ENCODE assay signal across 9 cellular contexts in the genomic region with DNA sequence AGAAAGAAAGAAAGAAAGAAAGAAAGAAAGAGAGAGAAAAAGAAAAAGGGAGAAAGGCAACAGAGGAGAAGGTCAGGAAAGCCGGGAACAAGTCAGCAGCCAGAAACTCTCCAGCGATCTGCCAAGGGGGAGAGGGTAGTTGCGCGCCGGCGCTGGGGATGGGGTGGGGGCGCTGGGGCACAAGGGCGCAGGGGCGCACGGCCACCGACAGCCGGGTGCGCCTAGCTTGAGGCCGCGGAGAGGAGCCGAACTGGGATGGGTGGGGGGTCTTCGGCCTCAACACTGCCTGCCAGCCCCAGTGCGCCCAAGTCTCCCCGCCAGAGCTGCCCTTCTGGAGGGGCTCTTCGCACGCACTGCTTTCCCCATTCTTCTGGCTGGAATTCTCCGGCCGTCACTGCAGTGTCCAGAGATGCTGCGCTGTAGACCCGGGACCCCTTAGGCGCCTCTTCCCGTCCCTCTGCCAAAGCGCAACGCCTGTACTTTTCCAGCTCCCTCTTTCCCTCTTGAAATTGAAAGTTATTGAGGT. TPM values are rescaled to one million over a fixed set of nuclear protein-coding genes. Genes with fewer than 3 reads are reported as not detected.
DNase-seq lines count a peak whose midpoint lies in the region; ATAC-seq and TF ChIP-seq lines count a peak whose summit lies in the region.
"Had no signal": no experiment of that assay in that cellular context is flagged by ENCODE, and none has a peak within 500 bp of the region (broad histone marks: within the 10 kb centered on the region; RNA-seq: fewer than 3 reads in every experiment).

No MANE protein-coding gene starts in this region.

- CTCF ChIA-PET in PC-3 (lab: Charles Lee): no interaction called here

- no peaks in the 10 kb centered on the region for H3K9me2 ChIP-seq in PC-3 (replicated peaks; ENCODE audit: low read length)

- peaks cover 82% of the 10 kb centered on the region for H3K27me3 Mint-ChIP-seq in T-helper 1 cell treated with Interleukin-12 subunit alpha and Interleukin-12 subunit beta and Interleukin-4 antibody, amounts not matched to agents 30 μg/mL and 1 μg/mL, for 36 hours (ENCODE audit: low read depth)
- H3K27me3 Mint-ChIP-seq in activated T-helper 1 cell treated with anti-CD3 and anti-CD28 coated beads, Interleukin-12 subunit alpha, Interleukin-12 subunit beta, Interleukin-2, Interleukin-4 antibody, amounts not matched to agents 30 ng/mL and 10 ng/mL and 1 ng/mL, durations not matched to agents 14 hours and 24 hours and 36 hours (ENCODE audit: insufficient read depth): peaks cover 67% of the 10 kb centered on the region
- peaks cover 70% of the 10 kb centered on the region for H3K27me3 Mint-ChIP-seq in stimulated activated naive CD8-positive, alpha-beta T cell treated with anti-CD3 and anti-CD28 coated beads, Interleukin-15, amount 100 ng/mL, for 72 hours

- no peaks in the 10 kb centered on the region for H4K20me1 ChIP-seq in PC-3 (ENCODE audit: low read length)

- TF ChIP-seq CTCF in PC-3 (conservative IDR thresholded peaks at IDR 0.05; ENCODE audit: low read depth, low read length): no peak

- peak overlapping the region; percentile 62 for H3K4me3 Mint-ChIP-seq in T-helper 1 cell treated with Interleukin-12 subunit alpha and Interleukin-12 subunit beta and Interleukin-4 antibody, amounts not matched to agents 30 μg/mL and 1 μg/mL, for 36 hours
- peak overlapping the region; percentile 42 for H3K4me3 Mint-ChIP-seq in activated T-helper 1 cell treated with anti-CD3 and anti-CD28 coated beads, Interleukin-12 subunit alpha, Interleukin-12 subunit beta, Interleukin-2, Interleukin-4 antibody, amounts not matched to agents 30 ng/mL and 10 ng/mL and 1 ng/mL, durations not matched to agents 14 hours and 24 hours and 36 hours
- peak overlapping the region; percentile 59 to 64 for H3K4me3 Mint-ChIP-seq in stimulated activated naive CD8-positive, alpha-beta T cell treated with anti-CD3 and anti-CD28 coated beads, Interleukin-15, amount 100 ng/mL, for 72 hours

- no peak overlapping the region for H2AFZ ChIP-seq in PC-3 (ENCODE audit: low read length)

- no peaks in the 10 kb centered on the region; the same call in 1 of the 2 replicates for H3K4me1 ChIP-seq in PC-3 (ENCODE audit: insufficient read depth, low read length)

- H3K9me3 Mint-ChIP-seq in T-helper 1 cell treated with Interleukin-12 subunit alpha and Interleukin-12 subunit beta and Interleukin-4 antibody, amounts not matched to agents 30 μg/mL and 1 μg/mL, for 36 hours: no peaks in the 10 kb centered on the region
- no peaks in the 10 kb centered on the region for H3K9me3 Mint-ChIP-seq in activated T-helper 1 cell treated with anti-CD3 and anti-CD28 coated beads, Interleukin-12 subunit alpha, Interleukin-12 subunit beta, Interleukin-2, Interleukin-4 antibody, amounts not matched to agents 30 ng/mL and 10 ng/mL and 1 ng/mL, durations not matched to agents 14 hours and 24 hours and 36 hours
- no peaks in the 10 kb centered on the region for H3K9me3 Mint-ChIP-seq in stimulated activated naive CD8-positive, alpha-beta T cell treated with anti-CD3 and anti-CD28 coated beads, Interleukin-15, amount 100 ng/mL, for 72 hours

- H3K27ac ChIP-seq in PC-3 (ENCODE audit: low read length): no peak overlapping the region

- no peak for ATAC-seq in stimulated activated naive CD8-positive, alpha-beta T cell treated with anti-CD3 and anti-CD28 coated beads, Interleukin-15, amount 100 ng/mL, for 72 hours
- ATAC-seq in HG02610 (IDR thresholded peaks at IDR 0.05; ENCODE audit: unreplicated experiment) (no peak), PC-3 (no peak)

- H3K4me3 ChIP-seq in PC-3 (ENCODE audit: low read length): no peak overlapping the region

- peaks cover 61% of the 10 kb centered on the region for H3K27me3 ChIP-seq in PC-3 (ENCODE audit: low read length)

- no TSS peak for BruUV-seq in PC-3 (replicated peaks; lab: Mats Ljungman, UMichigan)

- H3K79me2 ChIP-seq in PC-3 (ENCODE audit: low read length): no peaks in the 10 kb centered on the region

- H3K9ac ChIP-seq in PC-3 (ENCODE audit: low read length): no peak overlapping the region

- no peaks in the 10 kb centered on the region for H3K9me3 ChIP-seq in PC-3 (ENCODE audit: low read length)

- DNase-seq in T-helper 1 cell (no peak), iPS-NIHi11 (ENCODE audit: low spot score) (peak; percentile 41), PC-3 (no peak), NCI-H1436 treated with DMSO at 0.1 percent for 48 hours (lab: John Stamatoyannopoulos, UW) (no peak)
- DNase-seq in activated T-helper 1 cell treated with anti-CD3 and anti-CD28 coated beads, Interleukin-12 subunit alpha, Interleukin-12 subunit beta, Interleukin-2, Interleukin-4 antibody, amounts not matched to agents 30 ng/mL and 10 ng/mL and 1 ng/mL, durations not matched to agents 14 hours and 24 hours and 36 hours (ENCODE audit: low spot score): no peak
- DNase-seq in stimulated activated naive CD8-positive, alpha-beta T cell treated with anti-CD3 and anti-CD28 coated beads, Interleukin-15, amount 100 ng/mL, for 72 hours: peak in 1 of 2 donors; percentile 7
- DNase-seq: NCI-H2029 had no signal

- H3K36me3 ChIP-seq in PC-3 (ENCODE audit: low read depth, low read length): no peaks in the 10 kb centered on the region

- H3K36me3 Mint-ChIP-seq in T-helper 1 cell treated with Interleukin-12 subunit alpha and Interleukin-12 subunit beta and Interleukin-4 antibody, amounts not matched to agents 30 μg/mL and 1 μg/mL, for 36 hours (ENCODE audit: low read depth): no peaks in the 10 kb centered on the region
- H3K36me3 Mint-ChIP-seq in activated T-helper 1 cell treated with anti-CD3 and anti-CD28 coated beads, Interleukin-12 subunit alpha, Interleukin-12 subunit beta, Interleukin-2, Interleukin-4 antibody, amounts not matched to agents 30 ng/mL and 10 ng/mL and 1 ng/mL, durations not matched to agents 14 hours and 24 hours and 36 hours (ENCODE audit: low read depth): no peaks in the 10 kb centered on the region

- POLR2A ChIA-PET in PC-3 (lab: Charles Lee; ENCODE audit: unreplicated experiment): no interaction called here

- no peak overlapping the region for H3K4me2 ChIP-seq in PC-3 (ENCODE audit: low read length)

- no peaks in the 10 kb centered on the region for H3F3A ChIP-seq in PC-3 (ENCODE audit: low read length, unreplicated experiment)

- peaks cover 15% of the 10 kb centered on the region for H3K4me1 Mint-ChIP-seq in T-helper 1 cell treated with Interleukin-12 subunit alpha and Interleukin-12 subunit beta and Interleukin-4 antibody, amounts not matched to agents 30 μg/mL and 1 μg/mL, for 36 hours (ENCODE audit: low read depth)
- H3K4me1 Mint-ChIP-seq in activated T-helper 1 cell treated with anti-CD3 and anti-CD28 coated beads, Interleukin-12 subunit alpha, Interleukin-12 subunit beta, Interleukin-2, Interleukin-4 antibody, amounts not matched to agents 30 ng/mL and 10 ng/mL and 1 ng/mL, durations not matched to agents 14 hours and 24 hours and 36 hours (ENCODE audit: low read depth): peaks cover 12% of the 10 kb centered on the region
- H3K4me1 Mint-ChIP-seq in stimulated activated naive CD8-positive, alpha-beta T cell treated with anti-CD3 and anti-CD28 coated beads, Interleukin-15, amount 100 ng/mL, for 72 hours: peaks cover 40% of the 10 kb centered on the region

- intact Hi-C loops in activated T-helper 1 cell treated with anti-CD3 and anti-CD28 coated beads, Interleukin-12 subunit alpha, Interleukin-12 subunit beta, Interleukin-2, Interleukin-4 antibody, amounts not matched to agents 30 ng/mL and 10 ng/mL and 1 ng/mL, durations not matched to agents 14 hours and 24 hours and 36 hours (cut with micrococcal nuclease): loop anchor here (5.0 kb wide), 1 partner anchor 1371 kb away; a partner anchor contains a TSS
- intact Hi-C loops in PC-3 (cut with micrococcal nuclease): no loop called here

- no peak overlapping the region for H3K27ac Mint-ChIP-seq in T-helper 1 cell treated with Interleukin-12 subunit alpha and Interleukin-12 subunit beta and Interleukin-4 antibody, amounts not matched to agents 30 μg/mL and 1 μg/mL, for 36 hours
- H3K27ac Mint-ChIP-seq in activated T-helper 1 cell treated with anti-CD3 and anti-CD28 coated beads, Interleukin-12 subunit alpha, Interleukin-12 subunit beta, Interleukin-2, Interleukin-4 antibody, amounts not matched to agents 30 ng/mL and 10 ng/mL and 1 ng/mL, durations not matched to agents 14 hours and 24 hours and 36 hours: no peak overlapping the region
- H3K27ac Mint-ChIP-seq in stimulated activated naive CD8-positive, alpha-beta T cell treated with anti-CD3 and anti-CD28 coated beads, Interleukin-15, amount 100 ng/mL, for 72 hours: no peak overlapping the region

RNA-seq across cellular contexts. Expression of a gene that starts 0.4 kb away (rescaled TPM):
- not detected in 2 replicates for total RNA-seq in activated T-helper 1 cell treated with anti-CD3 and anti-CD28 coated beads, Interleukin-12 subunit alpha, Interleukin-12 subunit beta, Interleukin-2, Interleukin-4 antibody, amounts not matched to agents 30 ng/mL and 10 ng/mL and 1 ng/mL, durations not matched to agents 14 hours and 24 hours and 36 hours
- total RNA-seq in PC-3 (2014; rRNA removed): not detected in 2 replicates
